ENCODE assay signal across 8 cellular contexts in genomic region chr12:46383654-46384450, GRCh38. TPM values are rescaled to one million over a fixed set of nuclear protein-coding genes. Genes with fewer than 3 reads are reported as not detected.
DNase-seq lines count a peak whose midpoint lies in the region; ATAC-seq and TF ChIP-seq lines count a peak whose summit lies in the region.

No MANE protein-coding gene starts in this region.

- H3K27me3 ChIP-seq in right lobe of liver = no peaks in the 10 kb centered on the region

- H3K4me3 ChIP-seq in choroid plexus epithelial cell (ENCODE audit: low read depth, low read length) (peak overlapping the region; percentile 69), right lobe of liver (peak overlapping the region; percentile 68 to 74 (median 73))

- ATAC-seq in HG02678 (IDR thresholded peaks at IDR 0.05; ENCODE audit: unreplicated experiment) (peak; percentile 35), right lobe of liver (peak; percentile 73 to 84 (median 79))

- no peaks in the 10 kb centered on the region for H3K36me3 ChIP-seq in right lobe of liver

- TF ChIP-seq CTCF in choroid plexus epithelial cell (conservative IDR thresholded peaks at IDR 0.05; ENCODE audit: low read depth, low read length) (peak; percentile 14), right lobe of liver (IDR thresholded peaks at IDR 0.05) (peak in 3 of 4 donors; percentile 3 to 22 (median 5))

- intact Hi-C loops in right lobe of liver (cut with DNase I) = no loop called here

- H3K4me1 ChIP-seq in right lobe of liver = peaks cover 0 to 47% (median 11%) of the 10 kb centered on the region in 4 donors

- peak; percentile 68 for DNase-seq in DMS 273 (lab: John Stamatoyannopoulos, UW; ENCODE audit: unreplicated experiment)
- no peak for DNase-seq in DMS 273 treated with DMSO at 0.1 percent for 48 hours (lab: John Stamatoyannopoulos, UW)
- peak; percentile 38 for DNase-seq in NCI-H1694 treated with DMSO at 0.1 percent for 48 hours (lab: John Stamatoyannopoulos, UW)
- peak; percentile 32 to 58 for DNase-seq in activated CD4-positive, alpha-beta T cell treated with anti-CD3 and anti-CD28 coated beads for 24 hours (ENCODE audit: low read depth in 2 of 2)
- peak; percentile 98 for DNase-seq in choroid plexus epithelial cell (ENCODE audit: low read depth)
- peak; percentile 94 to 97 (median 96) for DNase-seq in right lobe of liver
- DNase-seq in stimulated activated CD4-positive, alpha-beta T cell treated with anti-CD3 and anti-CD28 coated beads, Interleukin-4, amount 100 ng/mL, for 1 hour = peak; percentile 65

- under 1% methylated on average over 18 of the region's 47 CpGs for WGBS in right lobe of liver (ENCODE audit: insufficient coverage, low coverage, low lambda C conversion rate, missing lambda C conversion rate)

- TF ChIP-seq POLR2A in right lobe of liver (IDR thresholded peaks at IDR 0.05) = peak; percentile 93

- H3K27ac ChIP-seq in right lobe of liver = peak overlapping the region; percentile 99 to 100 (median 99)

- no peaks in the 10 kb centered on the region for H3K9me3 ChIP-seq in right lobe of liver

RNA-seq across cellular contexts. Expression of gene SLC38A2, which starts 11.3 kb away (rescaled TPM):
- 100 to 1,000 TPM in 5 of 6 experiments, 10 to 100 TPM in 1; 77.0 to 463 (median 290) TPM for total RNA-seq in right lobe of liver
